ENCODE assay signal across 28 cellular contexts in the genomic region with DNA sequence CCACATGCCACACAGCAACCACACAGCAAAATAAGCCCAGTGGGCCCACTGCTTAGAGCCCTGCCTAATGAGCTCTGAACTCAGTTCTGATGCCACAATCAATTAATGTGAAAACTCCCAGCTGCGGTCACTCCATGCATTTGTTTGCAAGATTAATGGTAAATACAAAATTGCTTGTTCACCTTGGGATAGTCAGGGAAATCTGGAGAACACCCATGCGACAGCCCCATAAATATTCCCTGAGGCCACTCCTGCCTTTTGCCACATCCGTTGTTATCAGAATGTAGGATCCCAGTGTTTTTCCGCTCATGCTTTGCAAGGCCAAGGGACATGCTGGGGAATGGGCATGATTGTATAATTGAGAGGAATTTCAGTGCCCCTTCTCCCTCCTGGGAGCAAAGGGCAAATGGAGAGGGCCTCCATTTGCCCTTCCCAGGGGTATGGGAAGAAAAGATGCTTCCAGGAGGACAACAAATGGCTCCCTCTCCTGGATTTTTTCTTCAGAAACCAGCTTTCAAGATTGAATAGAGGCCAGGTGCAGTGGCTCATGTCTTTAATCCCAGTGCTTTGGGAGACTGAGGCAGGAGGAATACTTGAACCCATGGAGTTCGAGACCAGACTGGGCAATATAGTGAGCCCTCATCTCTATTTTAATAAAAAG. TPM values are rescaled to one million over a fixed set of nuclear protein-coding genes. Genes with fewer than 3 reads are reported as not detected.
A peak's percentile ranks its signal among the peaks of the same experiment; 100 is the strongest.
DNase-seq lines count a peak whose midpoint lies in the region; ATAC-seq, FAIRE-seq and TF ChIP-seq lines count a peak whose summit lies in the region.
"Had no signal": no experiment of that assay in that cellular context is flagged by ENCODE, and none has a peak within 500 bp of the region (broad histone marks: within the 10 kb centered on the region; RNA-seq: fewer than 3 reads in every experiment).

No MANE protein-coding gene starts in this region.

- H3K36me3 Mint-ChIP-seq in GM23338 (ENCODE audit: low read depth): peaks cover 11% of the 10 kb centered on the region; the same call in 2 of the 3 replicates
- peaks cover 6 to 12% of the 10 kb centered on the region in 2 donors for H3K36me3 Mint-ChIP-seq in activated naive CD4-positive, alpha-beta T cell treated with anti-CD3 and anti-CD28 coated beads, Interleukin-2, amount 50 U/mL, for 72 hours

- peaks cover 4% of the 10 kb centered on the region for H3K27me3 Mint-ChIP-seq in GM23338 (ENCODE audit: insufficient read depth, low read depth, poor library complexity)

- H2BK20ac ChIP-seq in H1 (ENCODE audit: low read length): no peak overlapping the region

- no peak overlapping the region for H3K27ac Mint-ChIP-seq in GM23338
- no peak overlapping the region for H3K27ac Mint-ChIP-seq in activated naive CD4-positive, alpha-beta T cell treated with anti-CD3 and anti-CD28 coated beads, Interleukin-2, amount 50 U/mL, for 72 hours
- H3K27ac Mint-ChIP-seq: CD4-positive, alpha-beta memory T cell had no signal

- no peak overlapping the region for H2AK5ac ChIP-seq in H1 (ENCODE audit: low read depth, low read length)

- no peak overlapping the region for H3K4me2 ChIP-seq in GM23338
- H3K4me2 ChIP-seq in H1 (ENCODE audit: insufficient read depth in 1 of 2, low read depth in 2 of 2, low read length in 2 of 2): no peak overlapping the region
- H3K4me2 ChIP-seq: A549 had no signal

- TF ChIP-seq RAD21 in H1 (IDR thresholded peaks at IDR 0.05 in 1 of 2, conservative IDR thresholded peaks at IDR 0.05 in 1 of 2; ENCODE audit: low read depth in 2 of 2, low read length in 2 of 2): peak; percentile 34 to 62

- H3K4ac ChIP-seq in H1 (replicated peaks; ENCODE audit: insufficient read length, low read depth, low read length): no peak overlapping the region

- DNase-seq in GM23338 (ENCODE audit: low spot score) (no peak), M059J (ENCODE audit: low read depth) (peak; percentile 44), H1 (ENCODE audit: low read depth in 1 of 2, low spot score in 2 of 2) (no peak), retina (peak; percentile 51), left cardiac atrium (no peak), anterior cingulate cortex (lab: John Stamatoyannopoulos, UW) (no peak)
- DNase-seq in activated naive CD4-positive, alpha-beta T cell treated with anti-CD3 and anti-CD28 coated beads, Interleukin-2, amount 50 U/mL, for 72 hours (ENCODE audit: low spot score in 2 of 2): no peak
- DNase-seq: AML-193; C1 segment of cervical spinal cord; CD4-positive, alpha-beta memory T cell; COR-L47; EL; GDM1; H7; KBM-7; MG63; NCI-H1105 treated with DMSO at 0.1 percent for 48 hours; NCI-H146; NCI-H2029; NCI-H446; NCI-H526; NCI-H82; NK-92 treated with Interleukin-12 subunit alpha and Interleukin-12 subunit beta, amount 100 ng/mL, for 24 hours; SHP77 had no signal

- TF ChIP-seq EP300 in H1 (IDR thresholded peaks at IDR 0.05; ENCODE audit: borderline replicate concordance in 1 of 2, low read depth in 2 of 2, low read length in 2 of 2): no peak

- H2BK120ac ChIP-seq in H1 (replicated peaks; ENCODE audit: low read depth, low read length): no peak overlapping the region

- no peak overlapping the region for H3K4me3 ChIP-seq in GM23338
- no peak overlapping the region for H3K4me3 ChIP-seq in H1 (ENCODE audit: extremely low read depth in 1 of 4, insufficient read depth in 2 of 4, low read depth in 3 of 4, low read length in 4 of 4)
- H3K4me3 ChIP-seq: A549, GM12878, MG63 had no signal

- no peak overlapping the region for H3K18ac ChIP-seq in H1 (ENCODE audit: extremely low read depth, low read length)

- H3K4me1 ChIP-seq in GM23338 (ENCODE audit: insufficient read depth) (no peaks in the 10 kb centered on the region), H1 (replicated peaks in 1 of 4; ENCODE audit: control insufficient read depth in 3 of 4, insufficient read depth in 4 of 4, low read length in 3 of 4) (peaks cover 0 to 6% (median 0%) of the 10 kb centered on the region in 4 experiments; a peak in 1 of 7 replicates)
- H3K4me1 ChIP-seq: A549 had no signal

- CTCF ChIA-PET in H1 (lab: Charles Lee; ENCODE audit: partially characterized antibody): interaction anchor here (0.8 to 6.0 kb wide), 14 partner anchors 10 to 373 kb away, joined by 3 to 40 read pairs (median 4); no protein-coding TSS in a partner anchor

- H3K36me3 ChIP-seq in GM23338 (ENCODE audit: insufficient read depth) (peaks cover 9% of the 10 kb centered on the region), H1 (ENCODE audit: control insufficient read depth in 2 of 4, insufficient read depth in 4 of 4, low read length in 3 of 4) (no peaks in the 10 kb centered on the region; a peak in 1 of 8 replicates)
- H3K36me3 ChIP-seq: MG63 had no signal

- no peak overlapping the region for H3K9ac ChIP-seq in H1 (replicated peaks in 1 of 4; ENCODE audit: extremely low read depth in 1 of 4, low read depth in 3 of 4, low read length in 3 of 4)

- no peak overlapping the region for H3K14ac ChIP-seq in H1 (ENCODE audit: insufficient read length)

- peaks cover 16 to 18% of the 10 kb centered on the region in 2 experiments; a peak in 3 of 4 replicates for H3K9me3 ChIP-seq in H1 (ENCODE audit: insufficient read depth in 2 of 2, low read depth in 1 of 2, low read length in 1 of 2)

- no peak overlapping the region; the same call in 1 of the 2 replicates for H2BK15ac ChIP-seq in H1 (ENCODE audit: low read length)

- H3K4me1 Mint-ChIP-seq in GM23338: no peaks in the 10 kb centered on the region
- H3K4me1 Mint-ChIP-seq: CD4-positive, alpha-beta memory T cell had no signal

- no peaks in the 10 kb centered on the region for H3K9me2 ChIP-seq in GM23338 (ENCODE audit: insufficient read depth)

- POLR2A ChIA-PET in H1 (lab: Charles Lee; ENCODE audit: partially characterized antibody): interaction anchor here (1.1 kb wide), 1 partner anchor 9 kb away, joined by 4 read pairs; no protein-coding TSS in a partner anchor

- H4K5ac ChIP-seq in H1 (ENCODE audit: insufficient read length, low read depth, low read length): no peak overlapping the region

- H4K8ac ChIP-seq in H1 (ENCODE audit: extremely low read depth, insufficient read depth, low read length): no peak overlapping the region

- peak; percentile 13 to 42; a peak in 2 of 4 replicates for TF ChIP-seq CTCF in GM23338 (conservative IDR thresholded peaks at IDR 0.05; ENCODE audit: low read depth in 2 of 2)
- peak in 1 of 3 experiments; percentile 35; a peak in 1 of 4 replicates for TF ChIP-seq CTCF in H1 (IDR thresholded peaks at IDR 0.05; ENCODE audit: control extremely low read depth in 1 of 3, insufficient read depth in 1 of 3, low read depth in 1 of 3, low read length in 3 of 3)

- H3K23ac ChIP-seq in H1 (ENCODE audit: insufficient read length): no peak overlapping the region

- no peak for FAIRE-seq in H1 (lab: Jason Lieb, UNC)
- FAIRE-seq: A549, GM12878 had no signal

- no peak overlapping the region for H4K91ac ChIP-seq in H1 (replicated peaks; ENCODE audit: insufficient read length, low read length)

- no peaks in the 10 kb centered on the region for H3K79me2 ChIP-seq in GM23338 (replicated peaks; ENCODE audit: insufficient read depth)
- no peaks in the 10 kb centered on the region for H3K79me2 ChIP-seq in H1 (ENCODE audit: control insufficient read depth in 1 of 2, insufficient read depth in 2 of 2, low read length in 2 of 2)

- peaks cover 26% of the 10 kb centered on the region for H3K9me3 Mint-ChIP-seq in GM23338
- peaks cover 11 to 20% of the 10 kb centered on the region in 2 donors for H3K9me3 Mint-ChIP-seq in activated naive CD4-positive, alpha-beta T cell treated with anti-CD3 and anti-CD28 coated beads, Interleukin-2, amount 50 U/mL, for 72 hours

- H2BK5ac ChIP-seq in H1 (ENCODE audit: low read depth, low read length): no peak overlapping the region

- H2BK12ac ChIP-seq in H1 (ENCODE audit: low read depth, low read length): peak overlapping the region; percentile 82; the same call in 1 of the 2 replicates

- H3K27ac ChIP-seq in GM23338 (ENCODE audit: low read depth) (no peak overlapping the region), H1 (ENCODE audit: low read depth, low read length) (no peak overlapping the region)
- H3K27ac ChIP-seq: A549, RWPE1 had no signal

- no peaks in the 10 kb centered on the region; the same call in 1 of the 2 replicates for H3K23me2 ChIP-seq in H1 (ENCODE audit: low read depth, low read length)

- H2AFZ ChIP-seq in GM23338 (peak overlapping the region; percentile 84), H1 (ENCODE audit: low read length) (0 out of 2 replicates have a peak overlapping the region, but pooled peaks have one; percentile 38)

- H3K27me3 ChIP-seq in GM23338 (ENCODE audit: insufficient read depth) (no peaks in the 10 kb centered on the region), H1 (replicated peaks in 1 of 4; ENCODE audit: control insufficient read depth in 3 of 4, extremely low read depth in 1 of 4, insufficient read depth in 3 of 4, low read length in 3 of 4) (no peaks in the 10 kb centered on the region)
- H3K27me3 ChIP-seq: MG63 had no signal

- H3K4me3 Mint-ChIP-seq in GM23338: no peak overlapping the region
- H3K4me3 Mint-ChIP-seq: CD4-positive, alpha-beta memory T cell had no signal

- H3F3A ChIP-seq in GM23338 (replicated peaks; ENCODE audit: low read depth): no peaks in the 10 kb centered on the region

- H3K56ac ChIP-seq in H1 (replicated peaks; ENCODE audit: insufficient read length, low read depth, low read length): no peak overlapping the region

- ATAC-seq in GM23338 (no peak), left cardiac atrium (no peak)
- no peak for ATAC-seq in activated naive CD4-positive, alpha-beta T cell treated with anti-CD3 and anti-CD28 coated beads, Interleukin-2, amount 50 U/mL, for 72 hours
- ATAC-seq: A549, GM12878 had no signal

- no peak for TF ChIP-seq POLR2A in H1 (IDR thresholded peaks at IDR 0.05; ENCODE audit: control extremely low read depth in 1 of 2, low read depth in 2 of 2, low read length in 2 of 2)

- no peaks in the 10 kb centered on the region for H3K79me1 ChIP-seq in H1 (ENCODE audit: low read depth, low read length)

- H4K20me1 ChIP-seq in GM23338 (replicated peaks; ENCODE audit: insufficient read depth) (no peaks in the 10 kb centered on the region), H1 (replicated peaks in 1 of 2; ENCODE audit: control insufficient read depth in 1 of 2, insufficient read depth in 2 of 2, low read length in 2 of 2) (no peaks in the 10 kb centered on the region)

- intact Hi-C loops in left cardiac atrium (cut with DNase I): no loop called here

- 93% methylated on average over 5 of the region's 5 CpGs; no CpG with 5 or more reads in 1 of the 2 experiments for WGBS in H1 (ENCODE audit: extremely low coverage in 1 of 2, insufficient coverage in 1 of 2, insufficient read length in 1 of 2, insufficient replicate concordance in 2 of 2, low coverage in 1 of 2, low lambda C conversion rate in 2 of 2, missing lambda C conversion rate in 1 of 2), 2 experiments

RNA-seq across cellular contexts. Expression of gene CMKLR1, which starts 30.8 kb away (rescaled TPM):
- 1.6 and 2.6 TPM in 2 replicates for total RNA-seq in GM23338 (2014; rRNA removed; shearing (Covaris generic))
- polyA plus RNA-seq in GM23338 (2016; fragmentation: Nextera tagmentation; extraction: Ambion mirVana): 0.40 and 0.71 TPM in 2 replicates
- 0.05 TPM in 1 of 2 replicates, not detected in the other for total RNA-seq in M059J (2014; rRNA removed; shearing (Covaris generic))
- total RNA-seq in H1 (2021; fragmentation: NEBNext Ultra II Directional; extraction: Animal tissue kit (Norgen Biotek cat#: 25700)): 1.7 and 2.1 TPM in 2 replicates
- 2.8 and 2.9 TPM in 2 replicates for polyA plus RNA-seq in H1 (2011; rRNA removed)
- 1.3 TPM for polyA plus RNA-seq in H1 (2011; cell fraction: cytosol; rRNA removed)
- 1.8 TPM for polyA plus RNA-seq in H1 (2011; cell fraction: nucleus; rRNA removed)
- polyA plus RNA-seq in H1 (2012, experiment 1 of 2): 0.69 to 2.0 TPM (median 1.2 TPM) in 4 replicates
- polyA plus RNA-seq in H1 (2012, experiment 2 of 2): 0.59 TPM
- polyA plus RNA-seq in H1 (2013, experiment 1 of 2): 1.4 TPM
- polyA plus RNA-seq in H1 (2013, experiment 2 of 2): 1.7 TPM
- polyA minus RNA-seq in H1 (2011; rRNA and poly(A)+ RNA removed): 10.8 and 12.2 TPM in 2 replicates
- polyA minus RNA-seq in H1 (2011; cell fraction: cytosol; rRNA and poly(A)+ RNA removed): 0.81 TPM
- 1.7 TPM for polyA minus RNA-seq in H1 (2011; cell fraction: nucleus; rRNA and poly(A)+ RNA removed)
- total RNA-seq in left cardiac atrium: 10 to 100 TPM; 11.3 to 16.1 TPM
- total RNA-seq in activated naive CD4-positive, alpha-beta T cell treated with anti-CD3 and anti-CD28 coated beads, Interleukin-2, amount 50 U/mL, for 72 hours: not detected
- total RNA-seq: SK-MEL-5 had no signal
- polyA plus RNA-seq: A549 had no signal

Comparison
In these comparisons a context has a peak if more than half of its experiments do, and no peak if none do; other contexts are left out.
1. DNase-seq: peak in M059J (single experiment) and retina (single experiment); none in GM23338 (single experiment), H1 (0 of 2), left cardiac atrium (single experiment), anterior cingulate cortex (0 of 58) and activated naive CD4-positive, alpha-beta T cell treated with anti-CD3 and anti-CD28 coated beads, Interleukin-2, amount 50 U/mL, for 72 hours (0 of 2).